In the genomic region with DNA sequence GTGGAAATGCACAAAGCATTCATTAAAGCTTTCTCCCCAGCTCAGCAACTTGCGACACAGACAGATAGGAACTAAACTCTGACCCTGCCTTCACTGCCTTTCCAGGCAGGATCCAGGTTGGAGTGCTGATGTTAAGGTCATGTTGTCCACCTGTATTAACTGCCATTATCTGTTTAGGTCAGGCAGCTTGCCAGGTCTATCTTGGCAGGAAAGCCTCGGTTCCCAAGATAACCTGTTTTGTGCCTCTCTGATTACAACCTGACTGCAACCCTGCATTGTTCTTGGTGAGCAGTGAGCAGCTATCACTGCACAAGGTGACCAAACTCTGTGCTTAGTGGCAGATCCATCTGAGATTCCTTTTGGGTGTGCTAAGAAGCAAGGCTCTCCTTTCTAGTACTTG, we compare ENCODE assay signal across 1 cellular context.
TF ChIP-seq lines count a peak whose summit lies in the region.

No MANE protein-coding gene starts in this region.

TF ChIP-seq in GM23338, 12 proteins besides CTCF, POLR2A, EP300 and RAD21 (continued from another document):
- TF ChIP-seq, protein P1, sequence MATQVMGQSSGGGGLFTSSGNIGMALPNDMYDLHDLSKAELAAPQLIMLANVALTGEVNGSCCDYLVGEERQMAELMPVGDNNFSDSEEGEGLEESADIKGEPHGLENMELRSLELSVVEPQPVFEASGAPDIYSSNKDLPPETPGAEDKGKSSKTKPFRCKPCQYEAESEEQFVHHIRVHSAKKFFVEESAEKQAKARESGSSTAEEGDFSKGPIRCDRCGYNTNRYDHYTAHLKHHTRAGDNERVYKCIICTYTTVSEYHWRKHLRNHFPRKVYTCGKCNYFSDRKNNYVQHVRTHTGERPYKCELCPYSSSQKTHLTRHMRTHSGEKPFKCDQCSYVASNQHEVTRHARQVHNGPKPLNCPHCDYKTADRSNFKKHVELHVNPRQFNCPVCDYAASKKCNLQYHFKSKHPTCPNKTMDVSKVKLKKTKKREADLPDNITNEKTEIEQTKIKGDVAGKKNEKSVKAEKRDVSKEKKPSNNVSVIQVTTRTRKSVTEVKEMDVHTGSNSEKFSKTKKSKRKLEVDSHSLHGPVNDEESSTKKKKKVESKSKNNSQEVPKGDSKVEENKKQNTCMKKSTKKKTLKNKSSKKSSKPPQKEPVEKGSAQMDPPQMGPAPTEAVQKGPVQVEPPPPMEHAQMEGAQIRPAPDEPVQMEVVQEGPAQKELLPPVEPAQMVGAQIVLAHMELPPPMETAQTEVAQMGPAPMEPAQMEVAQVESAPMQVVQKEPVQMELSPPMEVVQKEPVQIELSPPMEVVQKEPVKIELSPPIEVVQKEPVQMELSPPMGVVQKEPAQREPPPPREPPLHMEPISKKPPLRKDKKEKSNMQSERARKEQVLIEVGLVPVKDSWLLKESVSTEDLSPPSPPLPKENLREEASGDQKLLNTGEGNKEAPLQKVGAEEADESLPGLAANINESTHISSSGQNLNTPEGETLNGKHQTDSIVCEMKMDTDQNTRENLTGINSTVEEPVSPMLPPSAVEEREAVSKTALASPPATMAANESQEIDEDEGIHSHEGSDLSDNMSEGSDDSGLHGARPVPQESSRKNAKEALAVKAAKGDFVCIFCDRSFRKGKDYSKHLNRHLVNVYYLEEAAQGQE (IDR thresholded peaks at IDR 0.05; ENCODE audit: unreplicated experiment): no peak
- TF ChIP-seq EZH2phosphoT487 (IDR thresholded peaks at IDR 0.05; ENCODE audit: unreplicated experiment): no peak
